Comparison of ENCODE assay signal across 8 cellular contexts in genomic region chr6:128491643-128492206, GRCh38. TPM values are rescaled to one million over a fixed set of nuclear protein-coding genes. Genes with fewer than 3 reads are reported as not detected.
DNase-seq lines count a peak whose midpoint lies in the region; ATAC-seq and TF ChIP-seq lines count a peak whose summit lies in the region.

No MANE protein-coding gene starts in this region.

- H3K9me3 Mint-ChIP-seq in chondrocyte (ENCODE audit: low read depth): no peaks in the 10 kb centered on the region
- H3K9me3 Mint-ChIP-seq in mesothelial cell of epicardium: no peaks in the 10 kb centered on the region

- ATAC-seq in activated CD4-positive, CD25-positive, alpha-beta regulatory T cell treated with anti-CD3 and anti-CD28 coated beads, Interleukin-2, amount 50 U/mL, for 24 hours: no peak

- peaks cover 49% of the 10 kb centered on the region for H3K4me1 Mint-ChIP-seq in chondrocyte (ENCODE audit: low read depth)
- H3K4me1 Mint-ChIP-seq in mesothelial cell of epicardium: peaks cover 23% of the 10 kb centered on the region

- H3K27me3 Mint-ChIP-seq in chondrocyte (ENCODE audit: low read depth) (no peaks in the 10 kb centered on the region), mesothelial cell of epicardium (ENCODE audit: low read depth) (no peaks in the 10 kb centered on the region)

- H3K27ac Mint-ChIP-seq in chondrocyte (ENCODE audit: unreplicated experiment) (peak overlapping the region; percentile 97), mesothelial cell of epicardium (peak overlapping the region; percentile 88)

- H3K4me3 ChIP-seq in LNCaP clone FGC (ENCODE audit: low read depth, low read length): peak overlapping the region; percentile 39

- DNase-seq in DMS153 treated with DMSO at 0.1 percent for 48 hours (lab: John Stamatoyannopoulos, UW; ENCODE audit: unreplicated experiment) (peak; percentile 40), DMS153 (lab: John Stamatoyannopoulos, UW) (no peak), LNCaP clone FGC (ENCODE audit: low read depth) (no peak), chondrocyte (ENCODE audit: low spot score) (no peak), mesothelial cell of epicardium (ENCODE audit: low spot score in 2 of 2, unreplicated experiment in 2 of 2) (no peak), SK-N-DZ (ENCODE audit: low spot score) (no peak), epidermal melanocyte (ENCODE audit: insufficient read length, low spot score) (no peak)

- no peaks in the 10 kb centered on the region for H3K36me3 Mint-ChIP-seq in chondrocyte (ENCODE audit: low read depth)
- H3K36me3 Mint-ChIP-seq in mesothelial cell of epicardium: peaks cover 8% of the 10 kb centered on the region

- TF ChIP-seq CTCF in LNCaP clone FGC (IDR thresholded peaks at IDR 0.05; ENCODE audit: control insufficient read depth, extremely low read depth, insufficient read depth) (no peak), chondrocyte (IDR thresholded peaks at IDR 0.05) (no peak), mesothelial cell of epicardium (IDR thresholded peaks at IDR 0.05; ENCODE audit: unreplicated experiment) (no peak)

- H3K4me3 Mint-ChIP-seq in chondrocyte (ENCODE audit: unreplicated experiment) (peak overlapping the region; percentile 74), mesothelial cell of epicardium (peak overlapping the region; percentile 49)

RNA-seq across cellular contexts. Expression of gene PTPRK, which starts 28.7 kb away (rescaled TPM):
- total RNA-seq in chondrocyte: 63.3 to 69.9 TPM (median 67.0 TPM) in 3 replicates
- total RNA-seq in mesothelial cell of epicardium: 87.4 to 93.7 TPM (median 90.0 TPM) in 3 replicates
- polyA plus RNA-seq in SK-N-DZ (2014; cell fraction: cytosol; rRNA removed): 9.9 and 12.2 TPM in 2 replicates
- polyA plus RNA-seq in SK-N-DZ (2014; cell fraction: nucleus; rRNA removed): 14.4 and 17.7 TPM in 2 replicates
